Comparison of ENCODE assay signal across 8 cellular contexts in genomic region chr1:163071381-163072255, GRCh38. TPM values are rescaled to one million over a fixed set of nuclear protein-coding genes. Genes with fewer than 3 reads are reported as not detected.
A peak's percentile ranks its signal among the peaks of the same experiment; 100 is the strongest.
DNase-seq lines count a peak whose midpoint lies in the region; ATAC-seq and TF ChIP-seq lines count a peak whose summit lies in the region.

No MANE protein-coding gene starts in this region.

- peaks cover 59% of the 10 kb centered on the region for H3K4me1 Mint-ChIP-seq in nephron progenitor cell

- ATAC-seq in HG02852 (IDR thresholded peaks at IDR 0.05; ENCODE audit: unreplicated experiment) (peak; percentile 62), aorta (ENCODE audit: low FRiP score) (peak; percentile 55)

- no peak overlapping the region for H3K27ac Mint-ChIP-seq in nephron progenitor cell

- no peaks in the 10 kb centered on the region for H3K9me3 Mint-ChIP-seq in nephron progenitor cell

- peaks cover 8% of the 10 kb centered on the region for H3K27me3 Mint-ChIP-seq in nephron progenitor cell (ENCODE audit: low read depth, poor library complexity)

- peaks cover 4 to 8% of the 10 kb centered on the region in 2 donors for H3K4me1 ChIP-seq in aorta (ENCODE audit: control insufficient read depth in 1 of 2, insufficient read depth in 2 of 2, low read length in 2 of 2)

- peak overlapping the region; percentile 35 to 72 for H3K4me3 ChIP-seq in aorta (ENCODE audit: low read length in 2 of 2)

- peak; percentile 57 for TF ChIP-seq CTCF in nephron progenitor cell (IDR thresholded peaks at IDR 0.05)

- H3K4me3 Mint-ChIP-seq in nephron progenitor cell: peak overlapping the region; percentile 90

- H3K36me3 ChIP-seq in aorta (ENCODE audit: control insufficient read depth in 1 of 2, insufficient read depth in 2 of 2, low read length in 1 of 2): peaks cover 5 to 7% of the 10 kb centered on the region in 2 donors

- peak; percentile 74 for DNase-seq in activated effector memory CD4-positive, alpha-beta T cell treated with anti-CD3 and anti-CD28 coated beads, Interleukin-2, amount 50 U/mL, for 16 hours
- DNase-seq in activated effector memory CD4-positive, alpha-beta T cell treated with Interleukin-2 at 50 U/mL for 16 hours: no peak
- DNase-seq in NCI-H2227 (lab: John Stamatoyannopoulos, UW; ENCODE audit: unreplicated experiment) (peak; percentile 79), epithelial cell of prostate (ENCODE audit: low read depth, low spot score) (peak; percentile 49), nephron progenitor cell (peak; percentile 69), aorta (peak; percentile 75 to 86)
- DNase-seq in activated CD4-positive, alpha-beta T cell treated with anti-CD3 and anti-CD28 coated beads for 48 hours: peak; percentile 66

- peaks cover 30% of the 10 kb centered on the region for H3K36me3 Mint-ChIP-seq in nephron progenitor cell (ENCODE audit: low read depth)

- H3K27me3 ChIP-seq in aorta (ENCODE audit: control insufficient read depth in 1 of 2, insufficient read depth in 2 of 2, low read length in 1 of 2): no peaks in the 10 kb centered on the region

- 7 to 10% methylated on average over 6 of the region's 6 CpGs for WGBS in aorta, 2 donors

- intact Hi-C loops in aorta (cut with DNase I): loop anchor here (5.0 kb wide), 3 partner anchors 101 to 246 kb away; no protein-coding TSS in a partner anchor

- peak overlapping the region; percentile 59 for H3K27ac ChIP-seq in epithelial cell of prostate
- peak overlapping the region; percentile 43 to 67 for H3K27ac ChIP-seq in aorta (ENCODE audit: low read depth in 1 of 2, low read length in 2 of 2)

- no peaks in the 10 kb centered on the region for H3K9me3 ChIP-seq in aorta (ENCODE audit: control insufficient read depth, low read length)

RNA-seq across cellular contexts. Expression of gene RGS4, which starts 2.5 kb away (rescaled TPM):
- total RNA-seq in aorta: 10 to 100 TPM; 11.9 to 22.1 TPM
- polyA plus RNA-seq in aorta: 10 to 100 TPM; 29.3 to 42.1 TPM
